Comparison of ENCODE assay signal across 8 cellular contexts in the genomic region with DNA sequence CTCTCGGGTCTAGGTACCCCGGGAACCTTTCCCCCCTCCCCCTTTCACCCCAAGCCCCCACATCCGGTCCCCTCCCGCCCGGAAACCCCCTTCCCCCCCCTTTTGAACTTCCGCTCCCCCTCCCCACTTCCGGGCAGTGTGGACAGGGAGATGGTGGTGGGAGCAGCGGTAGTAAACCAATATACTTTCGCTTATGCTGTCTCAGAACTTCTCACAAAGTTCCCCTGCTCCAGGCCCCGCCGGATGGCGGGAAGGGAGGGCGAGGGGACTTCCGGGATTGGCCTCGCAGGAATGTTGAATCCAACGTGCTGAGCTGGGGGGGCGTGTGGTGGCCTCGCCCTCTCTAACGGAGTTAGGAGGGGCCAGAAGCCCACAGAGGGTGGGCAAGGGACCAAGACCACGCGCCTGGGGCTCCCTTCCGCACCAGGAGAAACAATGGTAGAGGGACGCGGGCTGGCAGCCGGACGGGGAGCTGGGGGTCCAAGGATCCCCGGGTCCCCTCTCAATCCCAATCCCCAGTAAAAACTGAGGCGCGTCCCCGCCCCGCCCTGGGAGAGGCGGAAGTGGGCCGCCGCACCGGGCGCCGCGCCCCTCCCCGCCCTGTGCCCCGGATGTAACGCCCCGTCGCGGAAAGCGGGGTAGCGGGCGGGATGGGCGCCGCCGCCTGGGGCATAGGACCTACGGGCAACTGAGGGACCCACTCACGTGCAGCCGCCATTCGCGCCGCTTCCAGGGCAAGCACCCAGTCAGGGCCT. TPM values are rescaled to one million over a fixed set of nuclear protein-coding genes. Genes with fewer than 3 reads are reported as not detected.
DNase-seq lines count a peak whose midpoint lies in the region; ATAC-seq and TF ChIP-seq lines count a peak whose summit lies in the region.

No MANE protein-coding gene starts in this region.

- H3K4me1 Mint-ChIP-seq in GM23338 (peaks cover 42% of the 10 kb centered on the region), naive B cell (peaks cover 53 to 59% (median 57%) of the 10 kb centered on the region in 3 donors)
- H3K4me1 Mint-ChIP-seq in activated T-cell treated with anti-CD3 and anti-CD28 coated beads, Interleukin-2, amount 50 U/mL, for 4 hours (ENCODE audit: low read depth): peaks cover 51% of the 10 kb centered on the region

- H4K20me1 ChIP-seq in GM23338 (replicated peaks; ENCODE audit: insufficient read depth) (peaks cover 22% of the 10 kb centered on the region), OCI-LY1 (ENCODE audit: insufficient read depth, low read length) (no peaks in the 10 kb centered on the region)

- H3K9me2 ChIP-seq in GM23338 (ENCODE audit: insufficient read depth): no peaks in the 10 kb centered on the region
- no peaks in the 10 kb centered on the region for H3K9me2 ChIP-seq in OCI-LY1 (ENCODE audit: low read depth, low read length)

- H3F3A ChIP-seq in GM23338 (replicated peaks; ENCODE audit: low read depth) (peaks cover 45% of the 10 kb centered on the region), OCI-LY1 (ENCODE audit: insufficient read depth, low read length) (peaks cover 18% of the 10 kb centered on the region)

- no peak for DNase-seq in BJ (ENCODE audit: low read depth)
- DNase-seq in GM23338 (ENCODE audit: low spot score): peak; percentile 77
- peak; percentile 59 for DNase-seq in activated T-cell treated with anti-CD3 and anti-CD28 coated beads, Interleukin-2, amount 50 U/mL, for 4 hours
- peak; percentile 78 to 85 for DNase-seq in erythroblast (lab: John Stamatoyannopoulos, UW)
- DNase-seq in naive B cell: peak; percentile 61
- no peak for DNase-seq in thoracic aorta (ENCODE audit: low spot score)
- DNase-seq in omental fat pad (ENCODE audit: low spot score): no peak

- no peak for TF ChIP-seq POLR2A in erythroblast (IDR thresholded peaks at IDR 0.05; ENCODE audit: low read length)

- H3K36me3 Mint-ChIP-seq in GM23338 (ENCODE audit: low read depth): peaks cover 51% of the 10 kb centered on the region
- H3K36me3 Mint-ChIP-seq in activated T-cell treated with anti-CD3 and anti-CD28 coated beads, Interleukin-2, amount 50 U/mL, for 4 hours (ENCODE audit: insufficient read depth): peaks cover 33% of the 10 kb centered on the region
- peaks cover 14 to 34% of the 10 kb centered on the region in 2 donors for H3K36me3 Mint-ChIP-seq in naive B cell

- H3K4me3 Mint-ChIP-seq in GM23338 (peak overlapping the region; percentile 92), naive B cell (peak overlapping the region; percentile 97 to 100 (median 99))
- H3K4me3 Mint-ChIP-seq in activated T-cell treated with anti-CD3 and anti-CD28 coated beads, Interleukin-2, amount 50 U/mL, for 4 hours: peak overlapping the region; percentile 94

- H2AFZ ChIP-seq in GM23338: no peak overlapping the region
- H2AFZ ChIP-seq in OCI-LY1 (ENCODE audit: low read length): no peak overlapping the region

- H3K4me2 ChIP-seq in GM23338 (peak overlapping the region; percentile 96), OCI-LY1 (ENCODE audit: low read length) (peak overlapping the region; percentile 94)

- peaks cover 43% of the 10 kb centered on the region for H3K79me2 ChIP-seq in GM23338 (replicated peaks; ENCODE audit: insufficient read depth)
- peaks cover 9% of the 10 kb centered on the region for H3K79me2 ChIP-seq in OCI-LY1 (ENCODE audit: insufficient read depth, low read length)

- CTCF ChIA-PET in BJ (lab: Yijun Ruan, JAX): interaction anchor here (1.3 kb wide), 1 partner anchor 39 kb away, joined by 4 read pairs; no protein-coding TSS in a partner anchor

- TF ChIP-seq CTCF in BJ (IDR thresholded peaks at IDR 0.05; ENCODE audit: insufficient read depth, low read depth, low read length): no peak
- no peak for TF ChIP-seq CTCF in GM23338 (conservative IDR thresholded peaks at IDR 0.05; ENCODE audit: low read depth in 2 of 2)
- no peak for TF ChIP-seq CTCF in OCI-LY1 (IDR thresholded peaks at IDR 0.05; ENCODE audit: low read length)
- TF ChIP-seq CTCF in thoracic aorta (IDR thresholded peaks at IDR 0.05): no peak
- TF ChIP-seq CTCF in omental fat pad (IDR thresholded peaks at IDR 0.05): no peak

- H3K27me3 Mint-ChIP-seq in GM23338 (ENCODE audit: insufficient read depth, low read depth, poor library complexity) (peaks cover 37% of the 10 kb centered on the region), naive B cell (no peaks in the 10 kb centered on the region)
- no peaks in the 10 kb centered on the region for H3K27me3 Mint-ChIP-seq in activated T-cell treated with anti-CD3 and anti-CD28 coated beads, Interleukin-2, amount 50 U/mL, for 4 hours (ENCODE audit: low read depth)

- POLR2A ChIA-PET in BJ (lab: Charles Lee): interaction anchor here (2.5 kb wide), 1 partner anchor 20 kb away, joined by 17 read pairs; a partner anchor contains a TSS

- H3K4me3 ChIP-seq in BJ (ENCODE audit: low read depth, low read length) (peak overlapping the region; percentile 92), GM23338 (peak overlapping the region; percentile 96), OCI-LY1 (ENCODE audit: low read depth, low read length, poor library complexity, severe bottlenecking) (peak overlapping the region; percentile 84), thoracic aorta (peak overlapping the region; percentile 76)

- H3K27ac Mint-ChIP-seq in GM23338 (peak overlapping the region; percentile 98), naive B cell (peak overlapping the region; percentile 93 to 98 (median 96))

- H3K27ac ChIP-seq in GM23338 (ENCODE audit: low read depth) (peak overlapping the region; percentile 100), OCI-LY1 (ENCODE audit: low read depth, low read length, poor library complexity, severe bottlenecking) (peak overlapping the region; percentile 100), thoracic aorta (peak overlapping the region; percentile 93 to 97)

- H3K4me1 ChIP-seq in GM23338 (ENCODE audit: insufficient read depth) (peaks cover 43% of the 10 kb centered on the region), OCI-LY1 (ENCODE audit: insufficient read depth, low read length, severe bottlenecking) (peaks cover 60% of the 10 kb centered on the region), thoracic aorta (ENCODE audit: control insufficient read depth in 1 of 2, low read depth in 2 of 2) (peaks cover 22 to 57% of the 10 kb centered on the region in 2 donors)

- H3K9ac ChIP-seq in OCI-LY1 (ENCODE audit: low read length): peak overlapping the region; percentile 92

- H3K36me3 ChIP-seq in BJ (ENCODE audit: control insufficient read depth, insufficient read depth, low read length): peaks cover 17% of the 10 kb centered on the region
- peaks cover 21% of the 10 kb centered on the region for H3K36me3 ChIP-seq in GM23338 (ENCODE audit: insufficient read depth)
- peaks cover 54% of the 10 kb centered on the region for H3K36me3 ChIP-seq in OCI-LY1 (ENCODE audit: insufficient read depth, low read length)
- H3K36me3 ChIP-seq in thoracic aorta: peaks cover 3% of the 10 kb centered on the region

- H3K9me3 ChIP-seq in OCI-LY1 (ENCODE audit: low read length) (no peaks in the 10 kb centered on the region), thoracic aorta (no peaks in the 10 kb centered on the region)

- ATAC-seq in GM23338 (peak; percentile 7), naive B cell (ENCODE audit: low read depth in 2 of 2) (peak; percentile 14 to 19), thoracic aorta (ENCODE audit: insufficient number of reproducible peaks, low FRiP score, low read depth) (no peak), omental fat pad (ENCODE audit: low FRiP score) (no peak)
- peak; percentile 27 to 29 for ATAC-seq in activated T-cell treated with anti-CD3 and anti-CD28 coated beads, Interleukin-2, amount 50 U/mL, for 4 hours

- H3K27me3 ChIP-seq in BJ (ENCODE audit: control insufficient read depth, insufficient read depth, low read length): no peaks in the 10 kb centered on the region
- H3K27me3 ChIP-seq in GM23338 (ENCODE audit: insufficient read depth): no peaks in the 10 kb centered on the region
- H3K27me3 ChIP-seq in OCI-LY1 (ENCODE audit: insufficient read depth, low read length): no peaks in the 10 kb centered on the region
- no peaks in the 10 kb centered on the region for H3K27me3 ChIP-seq in thoracic aorta (replicated peaks; ENCODE audit: insufficient read depth)

- H3K9me3 Mint-ChIP-seq in GM23338: no peaks in the 10 kb centered on the region; the same call in 2 of the 3 replicates
- H3K9me3 Mint-ChIP-seq in activated T-cell treated with anti-CD3 and anti-CD28 coated beads, Interleukin-2, amount 50 U/mL, for 4 hours: no peaks in the 10 kb centered on the region
- H3K9me3 Mint-ChIP-seq in naive B cell: no peaks in the 10 kb centered on the region

RNA-seq across cellular contexts. Expression of a gene that starts 0.7 kb away (rescaled TPM):
- polyA plus RNA-seq in BJ (2011; rRNA removed) (1,656 and 1,791 TPM in 2 replicates), GM23338 (2016; fragmentation: Nextera tagmentation; extraction: Ambion mirVana) (3,646 and 3,709 TPM in 2 replicates), naive B cell (ENCODE audit: low read depth in 6 of 6) (1,000 to 10,000 TPM; 1,151 to 1,601 (median 1,370) TPM)
- 781 and 1,093 TPM in 2 replicates for polyA minus RNA-seq in BJ (2011; rRNA and poly(A)+ RNA removed)
- total RNA-seq in GM23338 (2014; rRNA removed; shearing (Covaris generic)): 1,702 and 2,002 TPM in 2 replicates
- 1,000 to 10,000 TPM; 1,652 to 1,716 (median 1,674) TPM for total RNA-seq in activated T-cell treated with anti-CD3 and anti-CD28 coated beads, Interleukin-2, amount 50 U/mL, for 4 hours
- total RNA-seq in thoracic aorta (1,000 to 10,000 TPM in 1 of 2 donors, 100 to 1,000 TPM in 1; 806 to 1,230 TPM), omental fat pad (100 to 1,000 TPM; 444 to 699 (median 616) TPM)

RNA-seq across cellular contexts. Expression of a gene that starts 3.3 kb away (rescaled TPM):
- 3.8 and 5.9 TPM in 2 replicates for polyA plus RNA-seq in BJ (2011; rRNA removed)
- 1.0 and 1.5 TPM in 2 replicates for polyA minus RNA-seq in BJ (2011; rRNA and poly(A)+ RNA removed)
- total RNA-seq in GM23338 (2014; rRNA removed; shearing (Covaris generic)): 8.9 and 12.1 TPM in 2 replicates
- 19.6 and 25.5 TPM in 2 replicates for polyA plus RNA-seq in GM23338 (2016; fragmentation: Nextera tagmentation; extraction: Ambion mirVana)
- 10 to 100 TPM; 25.8 to 26.9 (median 26.0) TPM for total RNA-seq in activated T-cell treated with anti-CD3 and anti-CD28 coated beads, Interleukin-2, amount 50 U/mL, for 4 hours
- polyA plus RNA-seq in naive B cell (ENCODE audit: low read depth in 6 of 6): 1 to 10 TPM in 4 of 6 donors, under 1 TPM in 1, not detected in 1; 0.79 to 3.2 (median 1.2) TPM
- 1 to 10 TPM; 2.5 to 2.7 TPM for total RNA-seq in thoracic aorta
- total RNA-seq in omental fat pad: 1 to 10 TPM; 2.8 to 5.3 (median 3.3) TPM

RNA-seq across cellular contexts. Expression of a gene that starts 7.5 kb away (rescaled TPM):
- polyA plus RNA-seq in BJ (2011; rRNA removed) (69.9 and 73.5 TPM in 2 replicates), GM23338 (2016; fragmentation: Nextera tagmentation; extraction: Ambion mirVana) (60.1 and 61.2 TPM in 2 replicates), naive B cell (ENCODE audit: low read depth in 6 of 6) (10 to 100 TPM; 19.9 to 25.8 (median 22.7) TPM)
- 44.6 and 69.0 TPM in 2 replicates for polyA minus RNA-seq in BJ (2011; rRNA and poly(A)+ RNA removed)
- 84.4 and 87.0 TPM in 2 replicates for total RNA-seq in GM23338 (2014; rRNA removed; shearing (Covaris generic))
- 100 to 1,000 TPM; 121 to 140 (median 129) TPM for total RNA-seq in activated T-cell treated with anti-CD3 and anti-CD28 coated beads, Interleukin-2, amount 50 U/mL, for 4 hours
- total RNA-seq in thoracic aorta (10 to 100 TPM; 32.4 to 38.3 TPM), omental fat pad (10 to 100 TPM; 24.5 to 34.4 (median 32.0) TPM)

RNA-seq across cellular contexts. Expression of a gene that starts 7.7 kb away (rescaled TPM):
- polyA plus RNA-seq in BJ (2011; rRNA removed) (38.5 and 70.7 TPM in 2 replicates), GM23338 (2016; fragmentation: Nextera tagmentation; extraction: Ambion mirVana) (35.7 and 37.8 TPM in 2 replicates), naive B cell (ENCODE audit: low read depth in 6 of 6) (10 to 100 TPM; 61.0 to 89.1 (median 71.4) TPM)
- polyA minus RNA-seq in BJ (2011; rRNA and poly(A)+ RNA removed): 41.0 and 48.4 TPM in 2 replicates
- 70.4 and 73.6 TPM in 2 replicates for total RNA-seq in GM23338 (2014; rRNA removed; shearing (Covaris generic))
- total RNA-seq in activated T-cell treated with anti-CD3 and anti-CD28 coated beads, Interleukin-2, amount 50 U/mL, for 4 hours: 100 to 1,000 TPM in 1 of 3 donors, 10 to 100 TPM in 2; 89.7 to 102 (median 98.1) TPM
- total RNA-seq in thoracic aorta (10 to 100 TPM; 27.0 to 39.7 TPM), omental fat pad (10 to 100 TPM; 38.9 to 74.2 (median 47.1) TPM)

RNA-seq across cellular contexts. Expression of a gene that starts 15.5 kb away (rescaled TPM):
- polyA plus RNA-seq in BJ (2011; rRNA removed): not detected in 2 replicates
- not detected in 2 replicates for polyA minus RNA-seq in BJ (2011; rRNA and poly(A)+ RNA removed)
- total RNA-seq in GM23338 (2014; rRNA removed; shearing (Covaris generic)): not detected in 2 replicates
- polyA plus RNA-seq in GM23338 (2016; fragmentation: Nextera tagmentation; extraction: Ambion mirVana): 0.14 and 0.24 TPM in 2 replicates
- under 1 TPM; 0.21 to 0.49 (median 0.25) TPM for total RNA-seq in activated T-cell treated with anti-CD3 and anti-CD28 coated beads, Interleukin-2, amount 50 U/mL, for 4 hours
- polyA plus RNA-seq in naive B cell (ENCODE audit: low read depth in 6 of 6): under 1 TPM in 4 of 6 donors, not detected in 2; 0.42 to 1.00 (median 0.56) TPM
- total RNA-seq in thoracic aorta: not detected
- not detected for total RNA-seq in omental fat pad

Comparison
In these comparisons a context has a peak if more than half of its experiments do, and no peak if none do; other contexts are left out.
1. DNase-seq: peak in GM23338 (single experiment), activated T-cell treated with anti-CD3 and anti-CD28 coated beads, Interleukin-2, amount 50 U/mL, for 4 hours (single experiment), erythroblast (2 of 2) and naive B cell (single experiment); none in BJ (single experiment), thoracic aorta (single experiment) and omental fat pad (single experiment).
2. ATAC-seq: peak in GM23338 (single experiment), activated T-cell treated with anti-CD3 and anti-CD28 coated beads, Interleukin-2, amount 50 U/mL, for 4 hours (2 of 2) and naive B cell (2 of 2); none in thoracic aorta (single experiment) and omental fat pad (single experiment).
3. Peak in every context shown above with its lines, with median percentiles within 50 percentile points of each other: H3K4me3 ChIP-seq, H3K27ac ChIP-seq and H3K4me3 Mint-ChIP-seq.